In the genomic region with DNA sequence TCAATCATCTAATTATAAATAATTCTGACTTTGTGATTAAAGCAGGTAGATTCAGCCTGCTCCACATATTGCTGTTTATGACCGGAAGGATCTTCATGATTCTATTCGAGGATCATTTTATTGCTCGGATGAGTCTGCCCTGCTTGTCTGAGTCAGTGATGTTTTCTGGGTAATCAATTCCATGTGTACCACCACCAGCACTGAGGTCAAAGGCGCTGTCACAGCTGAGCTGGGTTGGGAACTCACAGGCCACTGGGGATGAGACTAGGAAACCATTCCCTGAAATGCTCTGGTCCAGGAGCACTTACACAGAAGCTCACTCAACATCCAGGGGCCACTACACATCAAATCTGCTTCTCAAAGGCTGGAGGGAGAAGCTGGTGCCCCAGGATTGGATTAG, we compare ENCODE assay signal across 20 cellular contexts. TPM values are rescaled to one million over a fixed set of nuclear protein-coding genes. Genes with fewer than 3 reads are reported as not detected.
DNase-seq lines count a peak whose midpoint lies in the region; ATAC-seq and TF ChIP-seq lines count a peak whose summit lies in the region.
"Had no signal": no experiment of that assay in that cellular context is flagged by ENCODE, and none has a peak within 500 bp of the region (broad histone marks: within the 10 kb centered on the region; RNA-seq: fewer than 3 reads in every experiment).

No MANE protein-coding gene starts in this region.

- CTCF ChIA-PET in GM10248 (lab: Yijun Ruan, JAX): interaction anchor here (1.1 to 2.0 kb wide), 4 partner anchors 9 to 241 kb away, joined by 3 to 7 read pairs (median 4); no protein-coding TSS in a partner anchor

- no peak overlapping the region for H3K4me3 ChIP-seq in AG10803 (ENCODE audit: low read length)
- no peak overlapping the region for H3K4me3 ChIP-seq in breast epithelium

- H3K4me1 Mint-ChIP-seq in mesothelial cell of epicardium: peaks cover 61% of the 10 kb centered on the region
- H3K4me1 Mint-ChIP-seq: B cell had no signal

- no peaks in the 10 kb centered on the region for H3K27me3 Mint-ChIP-seq in mesothelial cell of epicardium (ENCODE audit: low read depth)
- H3K27me3 Mint-ChIP-seq: B cell; CD4-positive, CD25-positive, alpha-beta regulatory T cell had no signal

- H3K36me3 ChIP-seq in breast epithelium: no peaks in the 10 kb centered on the region

- TF ChIP-seq CTCF in AG10803 (conservative IDR thresholded peaks at IDR 0.05; ENCODE audit: low read length) (no peak), breast epithelium (IDR thresholded peaks at IDR 0.05) (no peak), mesothelial cell of epicardium (IDR thresholded peaks at IDR 0.05; ENCODE audit: unreplicated experiment) (no peak), GM10248 (IDR thresholded peaks at IDR 0.05; ENCODE audit: control extremely low read depth, extremely low read depth, low read depth, missing control alignments) (no peak)

- ATAC-seq in HG03378 (IDR thresholded peaks at IDR 0.05; ENCODE audit: unreplicated experiment) (no peak), GM19023 (IDR thresholded peaks at IDR 0.05; ENCODE audit: unreplicated experiment) (no peak)

- H3K27ac ChIP-seq in breast epithelium: peak overlapping the region; percentile 9 to 80
- H3K27ac ChIP-seq: HL-60 had no signal

- H3K27me3 ChIP-seq in breast epithelium: no peaks in the 10 kb centered on the region

- peaks cover 4 to 10% of the 10 kb centered on the region in 2 donors for H3K4me1 ChIP-seq in breast epithelium

- H3K9me3 ChIP-seq in breast epithelium: no peaks in the 10 kb centered on the region
- H3K9me3 ChIP-seq: Caco-2 had no signal

- H3K4me3 Mint-ChIP-seq in mesothelial cell of epicardium: no peak overlapping the region
- H3K4me3 Mint-ChIP-seq: B cell; CD4-positive, CD25-positive, alpha-beta regulatory T cell had no signal

- intact Hi-C loops in breast epithelium (cut with DNase I; ENCODE audit: low total_unique reads): no loop called here

- no peaks in the 10 kb centered on the region for H3K36me3 Mint-ChIP-seq in mesothelial cell of epicardium

- DNase-seq in AG10803 (ENCODE audit: low read depth) (peak; percentile 82), GM04504 (ENCODE audit: low read depth) (peak; percentile 74), breast epithelium (ENCODE audit: low spot score in 2 of 2) (no peak), mesothelial cell of epicardium (ENCODE audit: low spot score in 2 of 2, unreplicated experiment in 2 of 2) (no peak), GM10248 (ENCODE audit: extremely low spot score) (no peak), NCI-H2227 treated with DMSO at 0.1 percent for 48 hours (lab: John Stamatoyannopoulos, UW) (no peak)
- DNase-seq: Caco-2; CD4-positive, CD25-positive, alpha-beta regulatory T cell; DMS153; MV-4-11; NCI-H1436 treated with DMSO at 0.1 percent for 48 hours; NCI-H2029 treated with DMSO at 0.1 percent for 48 hours; NCI-H510A; NCI-H774; RPMI8226; SIG-M5 had no signal

- POLR2A ChIA-PET in GM10248 (lab: Yijun Ruan, JAX): interaction anchor here (0.7 kb wide), 1 partner anchor 14 kb away, joined by 4 read pairs; no protein-coding TSS in a partner anchor

- peak overlapping the region; percentile 78 for H3K27ac Mint-ChIP-seq in mesothelial cell of epicardium
- H3K27ac Mint-ChIP-seq: B cell had no signal

- no peak for TF ChIP-seq POLR2A in breast epithelium (IDR thresholded peaks at IDR 0.05)

- H3K9me3 Mint-ChIP-seq in mesothelial cell of epicardium: no peaks in the 10 kb centered on the region
- H3K9me3 Mint-ChIP-seq: CD4-positive, CD25-positive, alpha-beta regulatory T cell had no signal

RNA-seq across cellular contexts. Expression of a gene that starts 30.4 kb away (rescaled TPM):
- total RNA-seq in breast epithelium (10 to 100 TPM; 13.1 to 40.8 (median 34.7) TPM), mesothelial cell of epicardium (16.4 to 20.6 TPM (median 17.9 TPM) in 3 replicates)

Comparison
In these comparisons a context has a peak if more than half of its experiments do, and no peak if none do; other contexts are left out.
1. DNase-seq: peak in AG10803 (single experiment) and GM04504 (single experiment); none in breast epithelium (0 of 2), mesothelial cell of epicardium (0 of 2), GM10248 (single experiment) and NCI-H2227 treated with DMSO at 0.1 percent for 48 hours (single experiment).